ENCODE assay signal across 14 cellular contexts in genomic region chr20:1333462-1334369, GRCh38. TPM values are rescaled to one million over a fixed set of nuclear protein-coding genes. Genes with fewer than 3 reads are reported as not detected.
DNase-seq lines count a peak whose midpoint lies in the region; ATAC-seq and TF ChIP-seq lines count a peak whose summit lies in the region.
"Had no signal": no experiment of that assay in that cellular context is flagged by ENCODE, and none has a peak within 500 bp of the region (broad histone marks: within the 10 kb centered on the region; RNA-seq: fewer than 3 reads in every experiment).

No MANE protein-coding gene starts in this region.

- H3K36me3 Mint-ChIP-seq in activated CD4-positive, alpha-beta T cell treated with anti-CD3 and anti-CD28 coated beads, Interleukin-2, amount 10 ng/mL, durations not matched to agents 24 days and 14 days (ENCODE audit: low read depth), result peaks cover 32% of the 10 kb centered on the region

- H3K27me3 ChIP-seq in left ventricle myocardium inferior (ENCODE audit: low read depth), result no peaks in the 10 kb centered on the region
- H3K27me3 ChIP-seq in neutrophil, result no peaks in the 10 kb centered on the region
- H3K27me3 ChIP-seq: thyroid gland had no signal

- no peak for TF ChIP-seq CTCF in left ventricle myocardium inferior (IDR thresholded peaks at IDR 0.05; ENCODE audit: borderline replicate concordance)
- TF ChIP-seq CTCF in neutrophil (IDR thresholded peaks at IDR 0.05), result no peak

- H3K27ac ChIP-seq in left ventricle myocardium inferior (replicated peaks) (peak overlapping the region; percentile 30), neutrophil (peak overlapping the region; percentile 21)

- H3K9me3 ChIP-seq in left ventricle myocardium inferior (replicated peaks) (no peaks in the 10 kb centered on the region), neutrophil (no peaks in the 10 kb centered on the region)
- H3K9me3 ChIP-seq: thyroid gland had no signal

- H3K4me3 Mint-ChIP-seq in activated CD4-positive, alpha-beta T cell treated with anti-CD3 and anti-CD28 coated beads, Interleukin-2, amount 10 ng/mL, durations not matched to agents 24 days and 14 days, result no peak overlapping the region
- H3K4me3 Mint-ChIP-seq: activated T-helper 1 cell treated with anti-CD3 and anti-CD28 coated beads, Interleukin-12 subunit alpha, Interleukin-12 subunit beta, Interleukin-2, Interleukin-4 antibody, amounts not matched to agents 30 ng/mL and 10 ng/mL and 1 ng/mL, durations not matched to agents 14 hours and 24 hours and 36 hours; mesothelial cell of epicardium had no signal

- no peak for ATAC-seq in Right ventricle myocardium superior (ENCODE audit: poor library complexity)

- no peak for DNase-seq in left ventricle myocardium inferior
- DNase-seq in Right ventricle myocardium superior, result no peak
- peak; percentile 19 for DNase-seq in ecto neural progenitor cell (ENCODE audit: low spot score)
- no peak for DNase-seq in occipital lobe (lab: John Stamatoyannopoulos, UW)
- no peak for DNase-seq in activated CD4-positive, alpha-beta T cell treated with anti-CD3 and anti-CD28 coated beads, Interleukin-2, amount 10 ng/mL, durations not matched to agents 24 days and 14 days
- DNase-seq in NCI-H1092 (lab: John Stamatoyannopoulos, UW), result no peak
- no peak for DNase-seq in NCI-H146 treated with DMSO at 0.1 percent for 48 hours (lab: John Stamatoyannopoulos, UW; ENCODE audit: unreplicated experiment)
- DNase-seq: effector CD8-positive, alpha-beta T cell; NCI-H187 treated with DMSO at 0.1 percent for 48 hours; NCI-H510A treated with DMSO at 0.1 percent for 48 hours; thyroid gland had no signal

- peaks cover 45% of the 10 kb centered on the region for H3K4me1 Mint-ChIP-seq in activated CD4-positive, alpha-beta T cell treated with anti-CD3 and anti-CD28 coated beads, Interleukin-2, amount 10 ng/mL, durations not matched to agents 24 days and 14 days
- H3K4me1 Mint-ChIP-seq: mesothelial cell of epicardium had no signal

- no peaks in the 10 kb centered on the region for H3K9me3 Mint-ChIP-seq in activated CD4-positive, alpha-beta T cell treated with anti-CD3 and anti-CD28 coated beads, Interleukin-2, amount 10 ng/mL, durations not matched to agents 24 days and 14 days
- H3K9me3 Mint-ChIP-seq: activated T-helper 1 cell treated with anti-CD3 and anti-CD28 coated beads, Interleukin-12 subunit alpha, Interleukin-12 subunit beta, Interleukin-2, Interleukin-4 antibody, amounts not matched to agents 30 ng/mL and 10 ng/mL and 1 ng/mL, durations not matched to agents 14 hours and 24 hours and 36 hours; mesothelial cell of epicardium had no signal

- H3K4me3 ChIP-seq in left ventricle myocardium inferior (no peak overlapping the region), neutrophil (ENCODE audit: low read depth in 1 of 2, low read length in 1 of 2) (no peak overlapping the region)
- H3K4me3 ChIP-seq: thyroid gland had no signal

- intact Hi-C loops in left ventricle myocardium inferior (cut with micrococcal nuclease), result no loop called here
- intact Hi-C loops in Right ventricle myocardium superior (cut with DNase I), result no loop called here
- intact Hi-C loops in activated CD4-positive, alpha-beta T cell treated with anti-CD3 and anti-CD28 coated beads, Interleukin-2, amount 10 ng/mL, durations not matched to agents 24 days and 14 days (cut with micrococcal nuclease), result no loop called here

- peaks cover 78% of the 10 kb centered on the region for H3K4me1 ChIP-seq in left ventricle myocardium inferior
- H3K4me1 ChIP-seq in neutrophil (ENCODE audit: control insufficient read depth in 1 of 2, insufficient read depth in 1 of 2, low read depth in 1 of 2, low read length in 1 of 2), result peaks cover 41 to 50% of the 10 kb centered on the region in 2 experiments

- no peak overlapping the region for H3K27ac Mint-ChIP-seq in activated CD4-positive, alpha-beta T cell treated with anti-CD3 and anti-CD28 coated beads, Interleukin-2, amount 10 ng/mL, durations not matched to agents 24 days and 14 days
- H3K27ac Mint-ChIP-seq: mesothelial cell of epicardium had no signal

- H3K36me3 ChIP-seq in left ventricle myocardium inferior, result no peaks in the 10 kb centered on the region
- H3K36me3 ChIP-seq in neutrophil, result no peaks in the 10 kb centered on the region
- H3K36me3 ChIP-seq: thyroid gland had no signal

- no peaks in the 10 kb centered on the region for H3K27me3 Mint-ChIP-seq in activated CD4-positive, alpha-beta T cell treated with anti-CD3 and anti-CD28 coated beads, Interleukin-2, amount 10 ng/mL, durations not matched to agents 24 days and 14 days

RNA-seq across cellular contexts. Expression of gene SDCBP2, which starts 4.8 kb away (rescaled TPM):
- total RNA-seq in left ventricle myocardium inferior, result 2.2 TPM
- total RNA-seq in Right ventricle myocardium superior, result 2.5 TPM
- total RNA-seq in occipital lobe, result 2.0 TPM
- 2.0 and 3.0 TPM in 2 replicates for total RNA-seq in activated CD4-positive, alpha-beta T cell treated with anti-CD3 and anti-CD28 coated beads, Interleukin-2, amount 10 ng/mL, durations not matched to agents 24 days and 14 days

RNA-seq across cellular contexts. Expression of gene FKBP1A, which starts 59.1 kb away (rescaled TPM):
- total RNA-seq in left ventricle myocardium inferior, result 124 TPM
- total RNA-seq in Right ventricle myocardium superior, result 112 TPM
- total RNA-seq in occipital lobe, result 79.4 TPM
- 291 and 292 TPM in 2 replicates for total RNA-seq in activated CD4-positive, alpha-beta T cell treated with anti-CD3 and anti-CD28 coated beads, Interleukin-2, amount 10 ng/mL, durations not matched to agents 24 days and 14 days
